In the genomic region with DNA sequence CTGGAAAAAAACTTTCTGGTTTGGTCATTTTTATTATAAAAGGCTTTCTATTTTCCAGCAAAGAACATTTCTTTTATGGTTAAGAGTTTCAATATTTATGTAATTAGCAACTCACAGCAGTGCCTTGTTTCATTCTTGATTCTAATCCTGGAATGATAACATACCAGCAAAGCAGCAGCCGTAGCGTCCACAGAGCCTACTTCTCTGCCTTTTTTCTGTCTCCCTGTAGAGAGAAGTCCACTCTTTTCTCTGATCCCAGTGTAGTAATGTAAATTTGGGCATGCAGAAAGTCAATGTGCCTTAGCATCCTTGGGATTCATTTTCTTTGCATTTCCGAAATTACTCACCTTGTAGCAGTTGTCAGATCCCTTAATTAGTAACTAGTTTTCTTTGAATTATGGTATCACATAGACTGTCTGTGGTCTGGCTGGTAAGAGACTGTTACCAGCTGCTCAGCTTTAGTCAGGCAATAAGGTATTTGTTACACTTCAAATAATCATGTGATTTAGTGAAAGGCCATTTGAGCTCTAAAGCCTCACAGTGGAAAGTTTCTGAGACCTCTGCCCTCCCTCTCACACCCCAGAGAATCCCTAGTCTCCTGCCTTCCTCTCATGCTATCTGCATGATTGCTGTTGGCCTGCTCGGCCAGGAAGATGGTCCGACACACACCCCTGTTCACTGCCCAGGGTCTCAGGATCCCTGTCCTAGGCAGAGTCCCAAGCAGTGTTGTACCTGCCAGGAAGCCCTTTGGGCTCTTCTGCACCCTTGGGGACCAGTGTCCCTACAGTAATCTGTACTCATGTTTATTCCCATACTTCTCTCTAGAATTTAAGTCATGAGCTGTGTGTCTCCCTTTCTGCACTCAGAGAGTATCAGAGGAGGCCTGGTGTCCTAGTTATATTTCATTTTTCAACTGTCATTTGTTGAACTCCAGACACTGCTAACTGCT, we compare ENCODE assay signal across 8 cellular contexts.
DNase-seq lines count a peak whose midpoint lies in the region; ATAC-seq and TF ChIP-seq lines count a peak whose summit lies in the region.

No MANE protein-coding gene starts in this region.

- H3K27ac Mint-ChIP-seq in activated B cell treated with CpG ODN at 0.5 μM for 24 hours: peak overlapping the region; percentile 6
- H3K27ac Mint-ChIP-seq in stimulated activated naive B cell treated with anti-CD40 and anti-IgM and Interleukin-4, amounts not matched to agents 10 μg/mL and 1 μg/mL and 100 μg/mL, for 72 hours: peak overlapping the region; percentile 48

- no peak overlapping the region for H3K4me3 ChIP-seq in adrenal gland

- H3K36me3 Mint-ChIP-seq in activated B cell treated with CpG ODN at 0.5 μM for 24 hours (ENCODE audit: low read depth): peaks cover 8% of the 10 kb centered on the region
- peaks cover 15 to 33% of the 10 kb centered on the region in 2 donors for H3K36me3 Mint-ChIP-seq in stimulated activated naive B cell treated with anti-CD40 and anti-IgM and Interleukin-4, amounts not matched to agents 10 μg/mL and 1 μg/mL and 100 μg/mL, for 72 hours

- peak overlapping the region; percentile 25 for H3K4me3 Mint-ChIP-seq in activated B cell treated with CpG ODN at 0.5 μM for 24 hours
- H3K4me3 Mint-ChIP-seq in stimulated activated naive B cell treated with anti-CD40 and anti-IgM and Interleukin-4, amounts not matched to agents 10 μg/mL and 1 μg/mL and 100 μg/mL, for 72 hours: no peak overlapping the region

- peaks cover 0 to 38% of the 10 kb centered on the region in 2 donors for H3K4me1 ChIP-seq in adrenal gland (replicated peaks in 1 of 2)

- no peak overlapping the region for H3K27ac ChIP-seq in adrenal gland

- H3K9me3 ChIP-seq in adrenal gland (replicated peaks in 1 of 3): no peaks in the 10 kb centered on the region

- no peaks in the 10 kb centered on the region for H3K27me3 Mint-ChIP-seq in activated B cell treated with CpG ODN at 0.5 μM for 24 hours
- H3K27me3 Mint-ChIP-seq in stimulated activated naive B cell treated with anti-CD40 and anti-IgM and Interleukin-4, amounts not matched to agents 10 μg/mL and 1 μg/mL and 100 μg/mL, for 72 hours: no peaks in the 10 kb centered on the region

- H3K9me3 Mint-ChIP-seq in activated B cell treated with CpG ODN at 0.5 μM for 24 hours: no peaks in the 10 kb centered on the region
- peaks cover 0 to 9% of the 10 kb centered on the region in 2 donors for H3K9me3 Mint-ChIP-seq in stimulated activated naive B cell treated with anti-CD40 and anti-IgM and Interleukin-4, amounts not matched to agents 10 μg/mL and 1 μg/mL and 100 μg/mL, for 72 hours

- peaks cover 86% of the 10 kb centered on the region for H3K4me1 Mint-ChIP-seq in activated B cell treated with CpG ODN at 0.5 μM for 24 hours
- peaks cover 56 to 80% of the 10 kb centered on the region in 2 donors for H3K4me1 Mint-ChIP-seq in stimulated activated naive B cell treated with anti-CD40 and anti-IgM and Interleukin-4, amounts not matched to agents 10 μg/mL and 1 μg/mL and 100 μg/mL, for 72 hours

- TF ChIP-seq POLR2A in adrenal gland (IDR thresholded peaks at IDR 0.05): no peak

- DNase-seq in NCI-H2171 treated with DMSO at 0.1 percent for 48 hours (lab: John Stamatoyannopoulos, UW) (peak; percentile 32), NCI-H2171 (lab: John Stamatoyannopoulos, UW) (no peak), activated B cell treated with CpG ODN at 0.5 μM for 24 hours (no peak), GDM1 (lab: John Stamatoyannopoulos, UW) (no peak), Ammon's horn (ENCODE audit: low spot score) (no peak), adrenal gland (no peak)
- DNase-seq in stimulated activated naive B cell treated with anti-CD40 and anti-IgM and Interleukin-4, amounts not matched to agents 10 μg/mL and 1 μg/mL and 100 μg/mL, for 72 hours: no peak

- POLR2A ChIA-PET in activated B cell treated with CpG ODN at 0.5 μM for 24 hours (lab: Charles Lee): interaction anchor here (0.9 kb wide), 2 partner anchors 9 to 15 kb away, joined by 4 read pairs; no protein-coding TSS in a partner anchor

- WGBS in adrenal gland, 4 donors: 74 to 83% (median 80%) methylated on average over 5 of the region's 5 CpGs

- no peaks in the 10 kb centered on the region for H3K27me3 ChIP-seq in adrenal gland

- CTCF ChIA-PET in activated B cell treated with CpG ODN at 0.5 μM for 24 hours (lab: Charles Lee): interaction anchor here (1.5 kb wide), 1 partner anchor 87 kb away, joined by 7 read pairs; no protein-coding TSS in a partner anchor

- intact Hi-C loops in activated B cell treated with CpG ODN at 0.5 μM for 24 hours (cut with micrococcal nuclease): loop anchor here (2.0 kb wide), 1 partner anchor 15 kb away; no protein-coding TSS in a partner anchor
- intact Hi-C loops in adrenal gland (cut with DNase I): no loop called here

- H3K36me3 ChIP-seq in adrenal gland (replicated peaks in 1 of 2): no peaks in the 10 kb centered on the region

- TF ChIP-seq CTCF in activated B cell treated with CpG ODN at 0.5 μM for 24 hours (IDR thresholded peaks at IDR 0.05) (no peak), adrenal gland (IDR thresholded peaks at IDR 0.05) (no peak)

- ATAC-seq in HG02763 (IDR thresholded peaks at IDR 0.05; ENCODE audit: unreplicated experiment) (peak; percentile 91), activated B cell treated with CpG ODN at 0.5 μM for 24 hours (ENCODE audit: low read depth) (peak; percentile 43)
- ATAC-seq in stimulated activated naive B cell treated with anti-CD40 and anti-IgM and Interleukin-4, amounts not matched to agents 10 μg/mL and 1 μg/mL and 100 μg/mL, for 72 hours (replicated peaks): peak; percentile 86 to 87
